Comparison of ENCODE assay signal across 25 cellular contexts in genomic region chr19:2129486-2129885, GRCh38. TPM values are rescaled to one million over a fixed set of nuclear protein-coding genes. Genes with fewer than 3 reads are reported as not detected.
DNase-seq lines count a peak whose midpoint lies in the region; ATAC-seq, FAIRE-seq and TF ChIP-seq lines count a peak whose summit lies in the region.
"Had no signal": no experiment of that assay in that cellular context is flagged by ENCODE, and none has a peak within 500 bp of the region (broad histone marks: within the 10 kb centered on the region; RNA-seq: fewer than 3 reads in every experiment).

No MANE protein-coding gene starts in this region.

- no peaks in the 10 kb centered on the region; the same call in 1 of the 3 replicates for H3K79me2 ChIP-seq in K562 (ENCODE audit: control insufficient read depth, insufficient read depth, low read length)

- POLR2A ChIA-PET in K562 (lab: Yijun Ruan, JAX) = interaction anchor here (0.5 to 1.1 kb wide), 3 partner anchors 14 to 198 kb away, joined by 3 read pairs; no protein-coding TSS in a partner anchor

- ATAC-seq in K562 (no peak), psoas muscle (peak; percentile 31 to 71 (median 56))
- ATAC-seq: A549, GM12878, SK-N-SH treated with all-trans-retinoic acid at 6 μM for 48 hours had no signal

- H3K36me3 Mint-ChIP-seq in CD14-positive monocyte = peaks cover 62 to 85% of the 10 kb centered on the region in 2 donors

- intact Hi-C loops in CD14-positive monocyte (cut with micrococcal nuclease) (no loop called here), K562 (cut with micrococcal nuclease) (no loop called here), left ventricle myocardium inferior (cut with micrococcal nuclease) (no loop called here), psoas muscle (cut with DNase I) (no loop called here)

- no peak for TF ChIP-seq EP300 in K562 (IDR thresholded peaks at IDR 0.05; ENCODE audit: low read length)

- no peak overlapping the region for H2AFZ ChIP-seq in K562 (ENCODE audit: low read depth, low read length)

- no peak for TF ChIP-seq POLR2A in K562 (conservative IDR thresholded peaks at IDR 0.05)

- WGBS in K562 (ENCODE audit: insufficient coverage, low coverage, missing lambda C conversion rate) = 93% methylated on average over 7 of the region's 11 CpGs
- 81 to 88% (median 83%) methylated on average over 11 of the region's 11 CpGs for WGBS in psoas muscle, 3 donors

- no peaks in the 10 kb centered on the region for H3K27me3 Mint-ChIP-seq in CD14-positive monocyte (ENCODE audit: low read depth in 3 of 3)
- H3K27me3 Mint-ChIP-seq: CD4-positive, alpha-beta T cell had no signal

- H3K4me1 ChIP-seq in K562 (replicated peaks in 1 of 2; ENCODE audit: control insufficient read depth in 2 of 2, insufficient read depth in 2 of 2, low read length in 2 of 2) (peaks cover 0 to 11% of the 10 kb centered on the region in 2 experiments; a peak in 1 of 5 replicates), left ventricle myocardium inferior (peaks cover 53% of the 10 kb centered on the region), psoas muscle (no peaks in the 10 kb centered on the region)
- H3K4me1 ChIP-seq: A549 had no signal

- H3K9ac ChIP-seq in K562 (ENCODE audit: insufficient read depth in 1 of 2, low read depth in 2 of 2, low read length in 2 of 2) = peak overlapping the region in 1 of 2 experiments; percentile 74; a peak in 2 of 4 replicates
- H3K9ac ChIP-seq: KMS-11 had no signal

- H4K20me1 ChIP-seq in K562 (replicated peaks; ENCODE audit: control insufficient read depth, insufficient read depth, low read length) = no peaks in the 10 kb centered on the region

- TF ChIP-seq CTCF in CD14-positive monocyte (IDR thresholded peaks at IDR 0.05) (no peak), K562 (IDR thresholded peaks at IDR 0.05 in 2 of 3, conservative IDR thresholded peaks at IDR 0.05 in 1 of 3; ENCODE audit: insufficient read depth in 2 of 3, low read depth in 1 of 3, low read length in 3 of 3) (no peak), left ventricle myocardium inferior (IDR thresholded peaks at IDR 0.05; ENCODE audit: borderline replicate concordance) (no peak), psoas muscle (IDR thresholded peaks at IDR 0.05) (no peak)

- H3K4me3 ChIP-seq in K562 (no peak overlapping the region), left ventricle myocardium inferior (peak overlapping the region; percentile 17), psoas muscle (no peak overlapping the region)
- H3K4me3 ChIP-seq: A549, GM12878 had no signal

- H3K27me3 ChIP-seq in K562 (ENCODE audit: control insufficient read depth in 2 of 2, insufficient read depth in 2 of 2, low read length in 2 of 2) (no peaks in the 10 kb centered on the region), left ventricle myocardium inferior (ENCODE audit: low read depth) (no peaks in the 10 kb centered on the region), psoas muscle (ENCODE audit: insufficient read depth in 3 of 3, low read length in 2 of 3) (no peaks in the 10 kb centered on the region)

- peak overlapping the region in 4 of 7 donors; percentile 8 to 59 (median 30) for H3K27ac Mint-ChIP-seq in CD14-positive monocyte
- H3K27ac Mint-ChIP-seq: CD4-positive, alpha-beta T cell; HFFc6 had no signal

- no peak overlapping the region for H3K4me3 Mint-ChIP-seq in CD14-positive monocyte
- H3K4me3 Mint-ChIP-seq: CD4-positive, alpha-beta T cell; HFFc6 had no signal

- no peak for DNase-seq in CD14-positive monocyte (ENCODE audit: low spot score)
- DNase-seq in K562 (ENCODE audit: extremely low read depth in 1 of 4, low spot score in 3 of 4) = no peak
- DNase-seq in left ventricle myocardium inferior = peak; percentile 76
- DNase-seq in psoas muscle = peak in 1 of 2 donors; percentile 54
- no peak for DNase-seq in DMS 273 (lab: John Stamatoyannopoulos, UW; ENCODE audit: unreplicated experiment)
- no peak for DNase-seq in NCI-H1694 treated with DMSO at 0.1 percent for 48 hours (lab: John Stamatoyannopoulos, UW)
- no peak for DNase-seq in NCI-H345 (lab: John Stamatoyannopoulos, UW)
- DNase-seq: CD4-positive, alpha-beta T cell; COR-L47; DND-41; H7; HFFc6; MV-4-11; NCI-H1105 treated with DMSO at 0.1 percent for 48 hours; NCI-H1694; NCI-H2081 treated with DMSO at 0.1 percent for 48 hours; NCI-H2171 treated with DMSO at 0.1 percent for 48 hours; NCI-H446; NCI-H526; SIG-M5 had no signal

- in situ Hi-C loops in K562 (cut with MboI) = no loop called here

- H3K27ac ChIP-seq in K562 (ENCODE audit: extremely low read depth, low read depth, low read length) (no peak overlapping the region), left ventricle myocardium inferior (replicated peaks) (peak overlapping the region; percentile 90), psoas muscle (no peak overlapping the region)
- H3K27ac ChIP-seq: A549, HL-60, KMS-11 had no signal

- no peaks in the 10 kb centered on the region for H3K4me1 Mint-ChIP-seq in CD14-positive monocyte

- FAIRE-seq in K562 (lab: Jason Lieb, UNC) = no peak
- FAIRE-seq: A549, GM12878 had no signal

- CTCF ChIA-PET in K562 (lab: Yijun Ruan, JAX; ENCODE audit: low intra/inter-chr PET ratio) = no interaction called here

- no peaks in the 10 kb centered on the region for H3K9me1 ChIP-seq in K562 (ENCODE audit: control insufficient read depth, insufficient read depth, low read length)

- H3K36me3 ChIP-seq in K562 (ENCODE audit: control insufficient read depth, insufficient read depth, low read length) = peaks cover 82% of the 10 kb centered on the region; the same call in 2 of the 3 replicates
- H3K36me3 ChIP-seq in left ventricle myocardium inferior = peaks cover 65% of the 10 kb centered on the region
- H3K36me3 ChIP-seq in psoas muscle (ENCODE audit: insufficient read depth in 1 of 2, low read depth in 1 of 2) = peaks cover 3 to 84% of the 10 kb centered on the region in 2 donors

- no peaks in the 10 kb centered on the region for H3K9me3 Mint-ChIP-seq in CD14-positive monocyte
- H3K9me3 Mint-ChIP-seq: CD4-positive, alpha-beta T cell; HFFc6 had no signal

- BruUV-seq in K562 (replicated peaks; lab: Mats Ljungman, UMichigan) = no TSS peak

- H3K4me2 ChIP-seq in K562 (ENCODE audit: insufficient read depth, low read length) = no peak overlapping the region
- H3K4me2 ChIP-seq: A549, KMS-11 had no signal

- TF ChIP-seq RAD21 in K562 (CRISPR knock-in tag; conservative IDR thresholded peaks at IDR 0.05 in 1 of 2, IDR thresholded peaks at IDR 0.05 in 1 of 2) = no peak

- H3K9me3 ChIP-seq in K562 (replicated peaks; ENCODE audit: control insufficient read depth, insufficient read depth, low read depth, low read length) = no peaks in the 10 kb centered on the region
- H3K9me3 ChIP-seq in left ventricle myocardium inferior (replicated peaks) = no peaks in the 10 kb centered on the region
- no peaks in the 10 kb centered on the region for H3K9me3 ChIP-seq in psoas muscle
- H3K9me3 ChIP-seq: A549 had no signal

RNA-seq across cellular contexts. Expression of gene AP3D1, which starts 21.9 kb away (rescaled TPM):
- polyA plus RNA-seq in CD14-positive monocyte (10 to 100 TPM in 1 of 2 donors, 1 to 10 TPM in 1; 9.6 to 12.4 TPM), K562 (2011; rRNA removed) (34.9 and 55.0 TPM in 2 replicates), K562 (2014; fragmentation: Illumina TruSeq; extraction: Trizol) (82.1 and 90.4 TPM in 2 replicates), K562 (2014; fragmentation: Nextera tagmentation; extraction: Ambion mirVana) (1 to 10 TPM; 1.2 to 1.6 TPM), K562 (2014; rRNA removed) (47.5 and 48.7 TPM in 2 replicates), psoas muscle (100 to 1,000 TPM in 1 of 3 donors, 10 to 100 TPM in 2; 51.5 to 120 (median 76.0) TPM)
- total RNA-seq in K562 (2011; cell fraction: chromatin; rRNA removed; ENCODE audit: low replicate concordance) = 129 and 304 TPM in 2 replicates
- 133 and 146 TPM in 2 replicates for total RNA-seq in K562 (2011; cell fraction: nucleolus; rRNA removed)
- 118 and 124 TPM in 2 replicates for total RNA-seq in K562 (2011; cell fraction: nucleoplasm; rRNA removed)
- total RNA-seq in K562 (2014; rRNA removed) (52.0 and 68.7 TPM in 2 replicates), K562 (2014; rRNA removed; fragmentation: Illumina TruSeq; extraction: Trizol) (23.3 and 28.0 TPM in 2 replicates), K562 (2015; rRNA removed; fragmentation: Illumina TruSeq; extraction: Trizol) (35.9 and 36.9 TPM in 2 replicates), K562 (2021) (72.3 and 86.1 TPM in 2 replicates), left ventricle myocardium inferior (75.4 TPM), psoas muscle (100 to 1,000 TPM in 2 of 4 donors, 10 to 100 TPM in 2; 71.9 to 103 (median 91.4) TPM)
- 49.2 and 58.1 TPM in 2 replicates for polyA plus RNA-seq in K562 (2011; cell fraction: cytosol; rRNA removed)
- 226 and 232 TPM in 2 replicates for polyA plus RNA-seq in K562 (2011; cell fraction: nucleus; rRNA removed)
- 95.5 and 117 TPM in 2 replicates for polyA plus RNA-seq in K562 (2012)
- 42.6 and 42.8 TPM in 2 replicates for polyA minus RNA-seq in K562 (2011; rRNA and poly(A)+ RNA removed)
- 69.3 and 76.0 TPM in 2 replicates for polyA minus RNA-seq in K562 (2011; cell fraction: cytosol; rRNA and poly(A)+ RNA removed)
- polyA minus RNA-seq in K562 (2011; cell fraction: nucleus; rRNA and poly(A)+ RNA removed) = 40.8 and 59.9 TPM in 2 replicates

RNA-seq across cellular contexts. Expression of gene IZUMO4, which starts 32.8 kb away (rescaled TPM):
- polyA plus RNA-seq in CD14-positive monocyte (under 1 TPM; 0.41 to 0.80 TPM), K562 (2011; rRNA removed) (2.6 and 9.3 TPM in 2 replicates), K562 (2014; fragmentation: Illumina TruSeq; extraction: Trizol) (0.78 and 1.4 TPM in 2 replicates), K562 (2014; fragmentation: Nextera tagmentation; extraction: Ambion mirVana) (under 1 TPM; 0.07 to 0.13 TPM), K562 (2014; rRNA removed) (1.6 and 3.9 TPM in 2 replicates), psoas muscle (1 to 10 TPM in 2 of 3 donors, under 1 TPM in 1; 0.69 to 3.0 (median 2.0) TPM)
- total RNA-seq in K562 (2011; cell fraction: chromatin; rRNA removed; ENCODE audit: low replicate concordance) = 6.2 and 19.6 TPM in 2 replicates
- total RNA-seq in K562 (2011; cell fraction: nucleolus; rRNA removed) = 14.0 and 17.2 TPM in 2 replicates
- 8.0 and 12.0 TPM in 2 replicates for total RNA-seq in K562 (2011; cell fraction: nucleoplasm; rRNA removed)
- total RNA-seq in K562 (2014; rRNA removed) (0.94 and 1.2 TPM in 2 replicates), K562 (2014; rRNA removed; fragmentation: Illumina TruSeq; extraction: Trizol) (0.25 and 0.48 TPM in 2 replicates), K562 (2015; rRNA removed; fragmentation: Illumina TruSeq; extraction: Trizol) (0.53 and 0.72 TPM in 2 replicates), K562 (2021) (1.6 TPM in 2 replicates), left ventricle myocardium inferior (2.8 TPM), psoas muscle (1 to 10 TPM in 3 of 4 donors, under 1 TPM in 1; 0.89 to 2.8 (median 1.4) TPM)
- polyA plus RNA-seq in K562 (2011; cell fraction: cytosol; rRNA removed) = 3.7 and 5.5 TPM in 2 replicates
- 59.2 and 77.4 TPM in 2 replicates for polyA plus RNA-seq in K562 (2011; cell fraction: nucleus; rRNA removed)
- polyA plus RNA-seq in K562 (2012) = 2.1 and 5.9 TPM in 2 replicates
- 0.60 and 0.74 TPM in 2 replicates for polyA minus RNA-seq in K562 (2011; rRNA and poly(A)+ RNA removed)
- polyA minus RNA-seq in K562 (2011; cell fraction: cytosol; rRNA and poly(A)+ RNA removed) = not detected in 2 replicates
- 5.4 and 8.3 TPM in 2 replicates for polyA minus RNA-seq in K562 (2011; cell fraction: nucleus; rRNA and poly(A)+ RNA removed)

RNA-seq across cellular contexts. Expression of gene MOB3A, which starts 33.4 kb away (rescaled TPM):
- polyA plus RNA-seq in CD14-positive monocyte = 10 to 100 TPM; 60.5 to 96.3 TPM
- 14.5 and 31.8 TPM in 2 replicates for total RNA-seq in K562 (2011; cell fraction: chromatin; rRNA removed; ENCODE audit: low replicate concordance)
- 13.9 and 14.7 TPM in 2 replicates for total RNA-seq in K562 (2011; cell fraction: nucleolus; rRNA removed)
- total RNA-seq in K562 (2011; cell fraction: nucleoplasm; rRNA removed) = 13.0 and 13.8 TPM in 2 replicates
- total RNA-seq in K562 (2014; rRNA removed) = 6.0 TPM in 2 replicates
- 2.6 and 2.7 TPM in 2 replicates for total RNA-seq in K562 (2014; rRNA removed; fragmentation: Illumina TruSeq; extraction: Trizol)
- 5.4 and 5.8 TPM in 2 replicates for total RNA-seq in K562 (2015; rRNA removed; fragmentation: Illumina TruSeq; extraction: Trizol)
- 20.5 and 24.1 TPM in 2 replicates for total RNA-seq in K562 (2021)
- 10.9 and 24.8 TPM in 2 replicates for polyA plus RNA-seq in K562 (2011; rRNA removed)
- 30.7 and 31.8 TPM in 2 replicates for polyA plus RNA-seq in K562 (2011; cell fraction: cytosol; rRNA removed)
- polyA plus RNA-seq in K562 (2011; cell fraction: nucleus; rRNA removed) = 10.5 and 12.5 TPM in 2 replicates
- 10.9 and 12.9 TPM in 2 replicates for polyA plus RNA-seq in K562 (2012)
- polyA plus RNA-seq in K562 (2014; fragmentation: Illumina TruSeq; extraction: Trizol) = 11.9 and 12.0 TPM in 2 replicates
- polyA plus RNA-seq in K562 (2014; fragmentation: Nextera tagmentation; extraction: Ambion mirVana) = 1 to 10 TPM; 1.1 to 2.2 TPM
- polyA plus RNA-seq in K562 (2014; rRNA removed) = 8.2 and 10.3 TPM in 2 replicates
- polyA minus RNA-seq in K562 (2011; rRNA and poly(A)+ RNA removed) = 10.3 and 10.6 TPM in 2 replicates
- polyA minus RNA-seq in K562 (2011; cell fraction: cytosol; rRNA and poly(A)+ RNA removed) = 26.8 and 37.9 TPM in 2 replicates
- polyA minus RNA-seq in K562 (2011; cell fraction: nucleus; rRNA and poly(A)+ RNA removed) = 3.9 and 8.2 TPM in 2 replicates
- 16.1 TPM for total RNA-seq in left ventricle myocardium inferior
- total RNA-seq in psoas muscle = 10 to 100 TPM in 3 of 4 donors, 1 to 10 TPM in 1; 9.9 to 19.8 (median 17.2) TPM
- 10 to 100 TPM in 2 of 3 donors, 1 to 10 TPM in 1; 8.3 to 13.5 (median 11.3) TPM for polyA plus RNA-seq in psoas muscle

RNA-seq across cellular contexts. Expression of gene DOT1L, which starts 34.2 kb away (rescaled TPM):
- polyA plus RNA-seq in CD14-positive monocyte = under 1 TPM; 0.32 to 0.75 TPM
- 129 and 244 TPM in 2 replicates for total RNA-seq in K562 (2011; cell fraction: chromatin; rRNA removed; ENCODE audit: low replicate concordance)
- 98.9 and 104 TPM in 2 replicates for total RNA-seq in K562 (2011; cell fraction: nucleolus; rRNA removed)
- total RNA-seq in K562 (2011; cell fraction: nucleoplasm; rRNA removed) = 68.3 and 74.5 TPM in 2 replicates
- total RNA-seq in K562 (2014; rRNA removed) = 12.7 and 18.7 TPM in 2 replicates
- 10.0 and 10.5 TPM in 2 replicates for total RNA-seq in K562 (2014; rRNA removed; fragmentation: Illumina TruSeq; extraction: Trizol)
- 7.0 and 8.4 TPM in 2 replicates for total RNA-seq in K562 (2015; rRNA removed; fragmentation: Illumina TruSeq; extraction: Trizol)
- 66.2 and 66.5 TPM in 2 replicates for total RNA-seq in K562 (2021)
- 5.7 and 8.6 TPM in 2 replicates for polyA plus RNA-seq in K562 (2011; rRNA removed)
- 4.8 and 11.5 TPM in 2 replicates for polyA plus RNA-seq in K562 (2011; cell fraction: cytosol; rRNA removed)
- polyA plus RNA-seq in K562 (2011; cell fraction: nucleus; rRNA removed) = 35.2 and 71.1 TPM in 2 replicates
- 25.0 and 27.8 TPM in 2 replicates for polyA plus RNA-seq in K562 (2012)
- 15.1 and 16.2 TPM in 2 replicates for polyA plus RNA-seq in K562 (2014; fragmentation: Illumina TruSeq; extraction: Trizol)
- polyA plus RNA-seq in K562 (2014; fragmentation: Nextera tagmentation; extraction: Ambion mirVana) = under 1 TPM; 0.32 to 0.51 TPM
- 21.2 and 24.8 TPM in 2 replicates for polyA plus RNA-seq in K562 (2014; rRNA removed)
- polyA minus RNA-seq in K562 (2011; rRNA and poly(A)+ RNA removed) = 14.5 and 24.1 TPM in 2 replicates
- 23.7 and 36.0 TPM in 2 replicates for polyA minus RNA-seq in K562 (2011; cell fraction: cytosol; rRNA and poly(A)+ RNA removed)
- 17.9 and 27.9 TPM in 2 replicates for polyA minus RNA-seq in K562 (2011; cell fraction: nucleus; rRNA and poly(A)+ RNA removed)
- total RNA-seq in left ventricle myocardium inferior = 8.4 TPM
- total RNA-seq in psoas muscle = 10 to 100 TPM; 11.2 to 25.9 (median 22.1) TPM
- polyA plus RNA-seq in psoas muscle = 10 to 100 TPM in 2 of 3 donors, 1 to 10 TPM in 1; 7.6 to 16.3 (median 15.5) TPM
